Comparison of ENCODE assay signal across 23 cellular contexts in the genomic region with DNA sequence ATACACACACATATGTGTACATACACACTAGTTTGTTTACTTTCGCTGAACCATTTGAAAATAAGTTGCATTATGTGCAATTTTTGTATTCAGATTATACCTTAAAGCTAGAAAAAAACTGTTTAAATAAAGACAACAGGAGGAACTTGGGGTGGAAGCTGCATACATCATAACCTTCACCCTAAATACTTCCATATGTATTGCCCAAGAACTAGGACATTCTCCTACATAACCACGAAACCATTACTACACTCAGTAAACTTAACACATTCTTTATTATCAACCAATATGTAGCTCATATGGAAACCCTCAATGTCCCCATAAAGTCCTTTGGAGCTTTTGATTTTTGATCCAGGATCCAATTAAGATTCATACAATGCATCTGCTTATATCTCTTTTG.
"Had no signal": no experiment of that assay in that cellular context is flagged by ENCODE, and none has a peak within 500 bp of the region (broad histone marks: within the 10 kb centered on the region; RNA-seq: fewer than 3 reads in every experiment).

No MANE protein-coding gene starts in this region.

- H3K27ac Mint-ChIP-seq: naive B cell; nephron progenitor cell; stimulated activated memory B cell treated with anti-CD40 and anti-IgM and Interleukin-4, amounts not matched to agents 10 μg/mL and 1 μg/mL and 100 μg/mL, for 72 hours; stimulated activated naive CD8-positive, alpha-beta T cell treated with anti-CD3 and anti-CD28 coated beads, Interleukin-15, Interleukin-2, amounts not matched to agents 100 ng/mL and 50 ng/mL, for 24 hours had no signal

- H3K27me3 ChIP-seq: colonic mucosa, esophagus squamous epithelium, heart left ventricle, right lobe of liver, spleen, tibial artery, upper lobe of left lung, uterus had no signal

- H3K4me3 ChIP-seq: colonic mucosa, esophagus squamous epithelium, heart left ventricle, psoas muscle, right lobe of liver, spleen, tibial artery, upper lobe of left lung, uterus had no signal

- DNase-seq: colonic mucosa; dermis blood vessel endothelial cell; esophagus squamous epithelium; foreskin melanocyte; heart left ventricle; hippocampal formation; kidney glomerular epithelial cell; mesendoderm; naive B cell; nephron progenitor cell; psoas muscle; retina; right lobe of liver; spleen; stimulated activated CD4-positive, alpha-beta T cell treated with anti-CD3 and anti-CD28 coated beads, Interleukin-15, amount 100 ng/mL, for 24 hours; stimulated activated CD4-positive, alpha-beta T cell treated with anti-CD3 and anti-CD28 coated beads, Interleukin-1b, Interleukin-23, amount 100 ng/mL, for 48 hours; stimulated activated CD4-positive, alpha-beta T cell treated with anti-CD3 and anti-CD28 coated beads, Interleukin-4, amount 100 ng/mL, for 24 hours; tibial artery; upper lobe of left lung; uterus had no signal

- H3K9me3 ChIP-seq: colonic mucosa, esophagus squamous epithelium, right lobe of liver, tibial artery, uterus had no signal

- H3K9me3 Mint-ChIP-seq: naive B cell; nephron progenitor cell; stimulated activated memory B cell treated with anti-CD40 and anti-IgM and Interleukin-4, amounts not matched to agents 10 μg/mL and 1 μg/mL and 100 μg/mL, for 72 hours; stimulated activated naive CD8-positive, alpha-beta T cell treated with anti-CD3 and anti-CD28 coated beads, Interleukin-15, Interleukin-2, amounts not matched to agents 100 ng/mL and 50 ng/mL, for 24 hours had no signal

- H3K27ac ChIP-seq: colonic mucosa, esophagus squamous epithelium, heart left ventricle, psoas muscle, right lobe of liver, spleen, tibial artery, upper lobe of left lung, uterus had no signal

- H3K27me3 Mint-ChIP-seq: naive B cell; stimulated activated memory B cell treated with anti-CD40 and anti-IgM and Interleukin-4, amounts not matched to agents 10 μg/mL and 1 μg/mL and 100 μg/mL, for 72 hours; stimulated activated naive CD8-positive, alpha-beta T cell treated with anti-CD3 and anti-CD28 coated beads, Interleukin-15, Interleukin-2, amounts not matched to agents 100 ng/mL and 50 ng/mL, for 24 hours had no signal

- FAIRE-seq: islet of Langerhans had no signal

- H3K4me3 Mint-ChIP-seq: naive B cell; nephron progenitor cell; stimulated activated memory B cell treated with anti-CD40 and anti-IgM and Interleukin-4, amounts not matched to agents 10 μg/mL and 1 μg/mL and 100 μg/mL, for 72 hours; stimulated activated naive CD8-positive, alpha-beta T cell treated with anti-CD3 and anti-CD28 coated beads, Interleukin-15, Interleukin-2, amounts not matched to agents 100 ng/mL and 50 ng/mL, for 24 hours had no signal

- H3K36me3 ChIP-seq: colonic mucosa, right lobe of liver, uterus had no signal

- ATAC-seq: heart left ventricle; psoas muscle; right lobe of liver; stimulated activated memory B cell treated with anti-CD40 and anti-IgM and Interleukin-4, amounts not matched to agents 10 μg/mL and 1 μg/mL and 100 μg/mL, for 72 hours had no signal

- H3K4me1 Mint-ChIP-seq: naive B cell; nephron progenitor cell; stimulated activated memory B cell treated with anti-CD40 and anti-IgM and Interleukin-4, amounts not matched to agents 10 μg/mL and 1 μg/mL and 100 μg/mL, for 72 hours had no signal

- H3K36me3 Mint-ChIP-seq: naive B cell had no signal

- H3K4me1 ChIP-seq: colonic mucosa, esophagus squamous epithelium, heart left ventricle, psoas muscle, right lobe of liver, spleen, upper lobe of left lung, uterus had no signal
